ENCODE assay signal across 8 cellular contexts in genomic region chr6:119952696-119953095, GRCh38.
"Had no signal": no experiment of that assay in that cellular context is flagged by ENCODE, and none has a peak within 500 bp of the region (broad histone marks: within the 10 kb centered on the region; RNA-seq: fewer than 3 reads in every experiment).

No MANE protein-coding gene starts in this region.

- H3K4me3 ChIP-seq: GM12878 had no signal

- ATAC-seq: GM12878 had no signal

- FAIRE-seq: G401.6, GM12878, GM12891, GM12892, GM18507, GM19239 had no signal

- DNase-seq: GDM1, GF-D8 had no signal
